In genomic region chr21:37582613-37583012, GRCh38 we compare ENCODE assay signal across 8 cellular contexts.
DNase-seq lines count a peak whose midpoint lies in the region; ATAC-seq and TF ChIP-seq lines count a peak whose summit lies in the region.

No MANE protein-coding gene starts in this region.

- ATAC-seq in activated naive CD8-positive, alpha-beta T cell treated with anti-CD3 and anti-CD28 coated beads, Interleukin-2, amount 50 U/mL, for 24 hours: no peak

- H3K4me1 Mint-ChIP-seq in chondrocyte (ENCODE audit: low read depth): peaks cover 7% of the 10 kb centered on the region
- H3K4me1 Mint-ChIP-seq in mesothelial cell of epicardium: no peaks in the 10 kb centered on the region
- H3K4me1 Mint-ChIP-seq in activated naive CD8-positive, alpha-beta T cell treated with anti-CD3 and anti-CD28 coated beads, Interleukin-2, amount 50 U/mL, for 24 hours: peaks cover 3% of the 10 kb centered on the region
- H3K4me1 Mint-ChIP-seq in CD8-positive, alpha-beta memory T cell: no peaks in the 10 kb centered on the region

- H3K36me3 ChIP-seq in CD8-positive, alpha-beta memory T cell (ENCODE audit: insufficient read depth, low read length): no peaks in the 10 kb centered on the region

- H3K36me3 Mint-ChIP-seq in chondrocyte (ENCODE audit: low read depth) (peaks cover 4% of the 10 kb centered on the region), mesothelial cell of epicardium (peaks cover 6% of the 10 kb centered on the region)
- peaks cover 9% of the 10 kb centered on the region for H3K36me3 Mint-ChIP-seq in activated naive CD8-positive, alpha-beta T cell treated with anti-CD3 and anti-CD28 coated beads, Interleukin-2, amount 50 U/mL, for 24 hours (ENCODE audit: low read depth)
- peaks cover 0 to 27% (median 0%) of the 10 kb centered on the region in 3 donors for H3K36me3 Mint-ChIP-seq in CD8-positive, alpha-beta memory T cell

- DNase-seq in GM10248 (ENCODE audit: extremely low spot score) (peak; percentile 55), NCI-H524 treated with DMSO at 0.1 percent for 48 hours (lab: John Stamatoyannopoulos, UW) (peak; percentile 6), chondrocyte (ENCODE audit: low spot score) (no peak), mesothelial cell of epicardium (ENCODE audit: low spot score in 2 of 2, unreplicated experiment in 2 of 2) (no peak)
- DNase-seq in activated naive CD8-positive, alpha-beta T cell treated with anti-CD3 and anti-CD28 coated beads, Interleukin-2, amount 50 U/mL, for 24 hours: no peak
- DNase-seq in effector CD8-positive, alpha-beta T cell (lab: John Stamatoyannopoulos, UW): no peak
- DNase-seq in CD8-positive, alpha-beta memory T cell: no peak

- H3K4me3 ChIP-seq in CD8-positive, alpha-beta memory T cell (ENCODE audit: low read length): no peak overlapping the region

- CTCF ChIA-PET in GM10248 (lab: Yijun Ruan, JAX): interaction anchor here (1.0 to 2.8 kb wide), 8 partner anchors 13 to 605 kb away, joined by 3 to 15 read pairs (median 4); no protein-coding TSS in a partner anchor
- CTCF ChIA-PET in CD8-positive, alpha-beta memory T cell (lab: Charles Lee): no interaction called here

- no peaks in the 10 kb centered on the region for H3K9me3 ChIP-seq in CD8-positive, alpha-beta memory T cell (ENCODE audit: low read length)

- H3K4me3 Mint-ChIP-seq in chondrocyte (ENCODE audit: unreplicated experiment) (no peak overlapping the region), mesothelial cell of epicardium (no peak overlapping the region)
- H3K4me3 Mint-ChIP-seq in activated naive CD8-positive, alpha-beta T cell treated with anti-CD3 and anti-CD28 coated beads, Interleukin-2, amount 50 U/mL, for 24 hours: no peak overlapping the region
- H3K4me3 Mint-ChIP-seq in CD8-positive, alpha-beta memory T cell: no peak overlapping the region

- H3K27ac ChIP-seq in 22Rv1: no peak overlapping the region
- H3K27ac ChIP-seq in CD8-positive, alpha-beta memory T cell (ENCODE audit: low read depth, low read length): no peak overlapping the region

- no peaks in the 10 kb centered on the region for H3K27me3 Mint-ChIP-seq in chondrocyte (ENCODE audit: low read depth)
- H3K27me3 Mint-ChIP-seq in mesothelial cell of epicardium (ENCODE audit: low read depth): no peaks in the 10 kb centered on the region
- H3K27me3 Mint-ChIP-seq in activated naive CD8-positive, alpha-beta T cell treated with anti-CD3 and anti-CD28 coated beads, Interleukin-2, amount 50 U/mL, for 24 hours: peaks cover 10% of the 10 kb centered on the region
- H3K27me3 Mint-ChIP-seq in CD8-positive, alpha-beta memory T cell: peaks cover 10 to 38% of the 10 kb centered on the region in 2 donors

- H3K27me3 ChIP-seq in CD8-positive, alpha-beta memory T cell (ENCODE audit: insufficient read depth, low read length, poor library complexity, severe bottlenecking): no peaks in the 10 kb centered on the region

- POLR2A ChIA-PET in GM10248 (lab: Yijun Ruan, JAX): no interaction called here
- POLR2A ChIA-PET in CD8-positive, alpha-beta memory T cell (lab: Charles Lee): no interaction called here

- H3K9me3 Mint-ChIP-seq in chondrocyte (ENCODE audit: low read depth) (peaks cover 15% of the 10 kb centered on the region), mesothelial cell of epicardium (peaks cover 24% of the 10 kb centered on the region)
- peaks cover 17% of the 10 kb centered on the region for H3K9me3 Mint-ChIP-seq in activated naive CD8-positive, alpha-beta T cell treated with anti-CD3 and anti-CD28 coated beads, Interleukin-2, amount 50 U/mL, for 24 hours
- peaks cover 10 to 21% (median 19%) of the 10 kb centered on the region in 5 donors for H3K9me3 Mint-ChIP-seq in CD8-positive, alpha-beta memory T cell

- H3K27ac Mint-ChIP-seq in chondrocyte (ENCODE audit: unreplicated experiment) (no peak overlapping the region), mesothelial cell of epicardium (no peak overlapping the region)
- H3K27ac Mint-ChIP-seq in activated naive CD8-positive, alpha-beta T cell treated with anti-CD3 and anti-CD28 coated beads, Interleukin-2, amount 50 U/mL, for 24 hours: no peak overlapping the region
- peak overlapping the region in 1 of 8 donors; percentile 48 for H3K27ac Mint-ChIP-seq in CD8-positive, alpha-beta memory T cell

- TF ChIP-seq CTCF in 22Rv1 (IDR thresholded peaks at IDR 0.05): peak; percentile 39
- TF ChIP-seq CTCF in GM10248 (IDR thresholded peaks at IDR 0.05; ENCODE audit: control extremely low read depth, extremely low read depth, low read depth, missing control alignments): peak; percentile 65
- peak; percentile 80 for TF ChIP-seq CTCF in chondrocyte (IDR thresholded peaks at IDR 0.05)
- peak; percentile 37 for TF ChIP-seq CTCF in mesothelial cell of epicardium (IDR thresholded peaks at IDR 0.05; ENCODE audit: unreplicated experiment)

- no peaks in the 10 kb centered on the region for H3K4me1 ChIP-seq in CD8-positive, alpha-beta memory T cell (ENCODE audit: insufficient read depth, low read length)

Comparison
In these comparisons a context has a peak if more than half of its experiments do, and no peak if none do; other contexts are left out.
1. DNase-seq: peak in GM10248 (single experiment) and NCI-H524 treated with DMSO at 0.1 percent for 48 hours (single experiment); none in chondrocyte (single experiment), mesothelial cell of epicardium (0 of 2), activated naive CD8-positive, alpha-beta T cell treated with anti-CD3 and anti-CD28 coated beads, Interleukin-2, amount 50 U/mL, for 24 hours (single experiment), effector CD8-positive, alpha-beta T cell (single experiment) and CD8-positive, alpha-beta memory T cell (0 of 5).
2. Peak in every context shown above with its lines, with median percentiles within 50 percentile points of each other: CTCF ChIP-seq.